ENCODE assay signal across 25 cellular contexts in genomic region chr16:74679983-74680382, GRCh38.
"Had no signal": no experiment of that assay in that cellular context is flagged by ENCODE, and none has a peak within 500 bp of the region (broad histone marks: within the 10 kb centered on the region; RNA-seq: fewer than 3 reads in every experiment).

No MANE protein-coding gene starts in this region.

- H3K4me1 ChIP-seq: breast epithelium, colonic mucosa, esophagus muscularis mucosa, gastrocnemius medialis, thyroid gland had no signal

- H3K27me3 Mint-ChIP-seq: activated B cell treated with CpG ODN at 0.5 μM for 24 hours; activated naive CD8-positive, alpha-beta T cell treated with anti-CD3 and anti-CD28 coated beads, Interleukin-2, amount 10 ng/mL, durations not matched to agents 7 days and 5 days; central memory CD8-positive, alpha-beta T cell; effector memory CD8-positive, alpha-beta T cell; T-helper 17 cell had no signal

- H3K27ac ChIP-seq: breast epithelium, colonic mucosa, dorsolateral prefrontal cortex, esophagus muscularis mucosa, gastrocnemius medialis, thyroid gland had no signal

- DNase-seq: activated B cell treated with CpG ODN at 0.5 μM for 24 hours; activated CD4-positive, alpha-beta T cell treated with anti-CD3 and anti-CD28 coated beads for 4 hours; activated CD8-positive, alpha-beta memory T cell treated with anti-CD3 and anti-CD28 coated beads, Interleukin-2, amount 50 U/mL, for 48 hours; activated naive CD4-positive, alpha-beta T cell treated with Interleukin-2 at 50 U/mL for 16 hours; activated naive CD8-positive, alpha-beta T cell treated with anti-CD3 and anti-CD28 coated beads, Interleukin-2, amount 10 ng/mL, durations not matched to agents 7 days and 5 days; activated T-cell treated with anti-CD3 and anti-CD28 coated beads, Interleukin-2, amount 50 U/mL, for 4 hours; amniotic stem cell; colonic mucosa; dorsolateral prefrontal cortex; effector memory CD8-positive, alpha-beta T cell; gastrocnemius medialis; hippocampal formation; kidney glomerular epithelial cell; left ventricle myocardium superior; mammary epithelial cell; midbrain; occipital lobe; stimulated activated CD4-positive, alpha-beta T cell treated with anti-CD3 and anti-CD28 coated beads, Interleukin-4, amount 100 ng/mL, for 24 hours; stimulated activated naive CD8-positive, alpha-beta T cell treated with anti-CD3 and anti-CD28 coated beads, Interleukin-15, Interleukin-2, amounts not matched to agents 100 U/mL and 50 U/mL, for 24 hours; T-helper 17 cell; thyroid gland had no signal

- H3K9me3 ChIP-seq: breast epithelium, colonic mucosa, esophagus muscularis mucosa, gastrocnemius medialis, thyroid gland had no signal

- H3K4me3 Mint-ChIP-seq: activated B cell treated with CpG ODN at 0.5 μM for 24 hours; activated naive CD8-positive, alpha-beta T cell treated with anti-CD3 and anti-CD28 coated beads, Interleukin-2, amount 10 ng/mL, durations not matched to agents 7 days and 5 days; activated T-cell treated with anti-CD3 and anti-CD28 coated beads, Interleukin-2, amount 50 U/mL, for 4 hours; central memory CD8-positive, alpha-beta T cell; effector memory CD8-positive, alpha-beta T cell; nephron; T-helper 17 cell had no signal

- H3K9me3 Mint-ChIP-seq: activated B cell treated with CpG ODN at 0.5 μM for 24 hours; activated naive CD8-positive, alpha-beta T cell treated with anti-CD3 and anti-CD28 coated beads, Interleukin-2, amount 10 ng/mL, durations not matched to agents 7 days and 5 days; activated T-cell treated with anti-CD3 and anti-CD28 coated beads, Interleukin-2, amount 50 U/mL, for 4 hours; central memory CD8-positive, alpha-beta T cell; effector memory CD8-positive, alpha-beta T cell; nephron had no signal

- H3K4me1 Mint-ChIP-seq: central memory CD8-positive, alpha-beta T cell; nephron; T-helper 17 cell had no signal

- H3K27ac Mint-ChIP-seq: activated B cell treated with CpG ODN at 0.5 μM for 24 hours; activated naive CD8-positive, alpha-beta T cell treated with anti-CD3 and anti-CD28 coated beads, Interleukin-2, amount 10 ng/mL, durations not matched to agents 7 days and 5 days; effector memory CD8-positive, alpha-beta T cell; nephron; T-helper 17 cell had no signal

- H3K36me3 ChIP-seq: breast epithelium, gastrocnemius medialis, thyroid gland had no signal

- H3K27me3 ChIP-seq: breast epithelium, colonic mucosa, dorsolateral prefrontal cortex, esophagus muscularis mucosa, gastrocnemius medialis, thyroid gland had no signal

- H3K4me3 ChIP-seq: breast epithelium, colonic mucosa, dorsolateral prefrontal cortex, esophagus muscularis mucosa, gastrocnemius medialis, thyroid gland had no signal
